In the genomic region with DNA sequence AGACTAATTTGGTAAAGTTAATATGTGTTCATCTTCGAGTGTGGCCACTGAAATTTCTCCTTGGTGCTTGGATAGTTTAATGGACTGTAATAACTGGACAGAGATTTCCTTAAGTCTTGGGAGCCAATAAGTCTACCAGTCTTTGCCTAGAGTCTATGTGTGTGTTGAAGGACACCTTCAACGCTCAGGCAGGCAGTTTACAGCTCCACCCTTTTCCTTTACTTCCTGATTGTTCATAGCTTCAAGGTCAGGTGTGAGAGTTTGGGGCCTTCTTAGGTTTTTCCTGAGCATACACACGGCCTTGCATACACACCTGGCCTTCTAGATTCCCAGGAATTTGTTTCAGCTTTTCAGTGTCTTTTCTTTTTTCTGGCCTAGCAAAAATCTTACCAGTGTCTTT, we compare ENCODE assay signal across 20 cellular contexts.
A peak's percentile ranks its signal among the peaks of the same experiment; 100 is the strongest.
DNase-seq lines count a peak whose midpoint lies in the region; ATAC-seq, FAIRE-seq and TF ChIP-seq lines count a peak whose summit lies in the region.
"Had no signal": no experiment of that assay in that cellular context is flagged by ENCODE, and none has a peak within 500 bp of the region (broad histone marks: within the 10 kb centered on the region; RNA-seq: fewer than 3 reads in every experiment).

No MANE protein-coding gene starts in this region.

- no peak for DNase-seq in astrocyte (ENCODE audit: low read depth)
- peak; percentile 16 for DNase-seq in hepatocyte (ENCODE audit: low spot score)
- DNase-seq in mucosa of descending colon, result peak in 1 of 3 donors; percentile 4
- no peak for DNase-seq in neuronal stem cell (ENCODE audit: low spot score)
- no peak for DNase-seq in KBM-7
- DNase-seq: AML-193; Caco-2; Calu3; CD4-positive, alpha-beta T cell; CD8-positive, alpha-beta T cell; DMS79 treated with DMSO at 0.1 percent for 48 hours; GF-D8 had no signal

- ATAC-seq in mucosa of descending colon, result peak; percentile 79
- ATAC-seq: A549; CD8-positive, alpha-beta T cell had no signal

- H3K27me3 ChIP-seq in astrocyte (ENCODE audit: insufficient read depth, low read length) (no peaks in the 10 kb centered on the region), hepatocyte (no peaks in the 10 kb centered on the region), neuronal stem cell (ENCODE audit: control insufficient read depth in 3 of 3, insufficient read depth in 3 of 3, low read depth in 1 of 3, low read length in 3 of 3) (no peaks in the 10 kb centered on the region)

- intact Hi-C loops in mucosa of descending colon (cut with DNase I, micrococcal nuclease), result no loop called here

- H3K4me2 ChIP-seq in astrocyte (ENCODE audit: low read length), result no peak overlapping the region
- no peak overlapping the region for H3K4me2 ChIP-seq in hepatocyte
- no peak overlapping the region for H3K4me2 ChIP-seq in neuronal stem cell (ENCODE audit: insufficient read depth, low read length, poor library complexity, severe bottlenecking)
- H3K4me2 ChIP-seq: A549; BLaER1 treated with 17β-estradiol and CSF1 and Interleukin-3, amounts not matched to agents 10 nM and 100 nM had no signal

- H3K4me1 ChIP-seq in astrocyte (ENCODE audit: insufficient read depth, low read length) (no peaks in the 10 kb centered on the region), hepatocyte (ENCODE audit: insufficient read depth) (no peaks in the 10 kb centered on the region), mucosa of descending colon (ENCODE audit: low read depth) (no peaks in the 10 kb centered on the region), neuronal stem cell (ENCODE audit: control insufficient read depth in 2 of 2, insufficient read depth in 1 of 2, low read depth in 1 of 2, low read length in 2 of 2) (no peaks in the 10 kb centered on the region)
- H3K4me1 ChIP-seq: A549; BLaER1 treated with 17β-estradiol and CSF1 and Interleukin-3, amounts not matched to agents 10 nM and 100 nM; Caco-2 had no signal

- TF ChIP-seq CTCF in astrocyte (IDR thresholded peaks at IDR 0.05; ENCODE audit: insufficient read depth, low read depth, low read length) (no peak), hepatocyte (IDR thresholded peaks at IDR 0.05; ENCODE audit: poor library complexity) (no peak), mucosa of descending colon (IDR thresholded peaks at IDR 0.05) (no peak)

- no peaks in the 10 kb centered on the region for H3K4me1 Mint-ChIP-seq in astrocyte (ENCODE audit: low read depth, unreplicated experiment)
- H3K4me1 Mint-ChIP-seq: B cell had no signal

- no peak overlapping the region for H3K9ac ChIP-seq in astrocyte (ENCODE audit: low read length)
- H3K9ac ChIP-seq in neuronal stem cell (ENCODE audit: low read depth, low read length, poor library complexity), result no peak overlapping the region
- H3K9ac ChIP-seq: BLaER1 treated with 17β-estradiol and CSF1 and Interleukin-3, amounts not matched to agents 10 nM and 100 nM had no signal

- no peaks in the 10 kb centered on the region for H3K79me1 ChIP-seq in neuronal stem cell (ENCODE audit: low read depth, low read length)

- H3K9me3 Mint-ChIP-seq in astrocyte (ENCODE audit: unreplicated experiment), result no peaks in the 10 kb centered on the region

- H2AK5ac ChIP-seq in neuronal stem cell (ENCODE audit: low read depth, low read length), result no peak overlapping the region

- H3K27ac ChIP-seq in astrocyte (ENCODE audit: low read depth, low read length), result no peak overlapping the region
- H3K27ac ChIP-seq in hepatocyte, result peak overlapping the region; percentile 59
- H3K27ac ChIP-seq in neuronal stem cell (replicated peaks; ENCODE audit: low read length), result no peak overlapping the region
- H3K27ac ChIP-seq: 22Rv1; A549; BLaER1 treated with 17β-estradiol and CSF1 and Interleukin-3, amounts not matched to agents 10 nM and 100 nM; C4-2B had no signal

- H3K14ac ChIP-seq in neuronal stem cell (ENCODE audit: low read length), result no peak overlapping the region

- H4K20me1 ChIP-seq in astrocyte (ENCODE audit: insufficient read depth, low read length), result no peaks in the 10 kb centered on the region
- no peaks in the 10 kb centered on the region for H4K20me1 ChIP-seq in hepatocyte (ENCODE audit: insufficient read depth, poor library complexity, severe bottlenecking)
- H4K20me1 ChIP-seq: BLaER1 treated with 17β-estradiol and CSF1 and Interleukin-3, amounts not matched to agents 10 nM and 100 nM had no signal

- no peak overlapping the region for H3K4ac ChIP-seq in neuronal stem cell (ENCODE audit: low read length)

- H3K27me3 Mint-ChIP-seq in astrocyte (ENCODE audit: low read depth, unreplicated experiment), result no peaks in the 10 kb centered on the region
- H3K27me3 Mint-ChIP-seq: B cell; CD4-positive, alpha-beta T cell had no signal

- in situ Hi-C loops in KBM-7 (cut with MboI; ENCODE audit: low pct_unique_long_range_greater_than_20kb, low sequenced_read_pairs), result no loop called here

- H3K4me3 ChIP-seq in astrocyte (ENCODE audit: insufficient read depth, low read depth, low read length) (no peak overlapping the region), hepatocyte (no peak overlapping the region), mucosa of descending colon (no peak overlapping the region), neuronal stem cell (ENCODE audit: low read length in 2 of 2) (no peak overlapping the region)
- H3K4me3 ChIP-seq: A549; BLaER1 treated with 17β-estradiol and CSF1 and Interleukin-3, amounts not matched to agents 10 nM and 100 nM had no signal

- no peak overlapping the region for H4K91ac ChIP-seq in neuronal stem cell (ENCODE audit: low read depth, low read length, poor library complexity)

- no peaks in the 10 kb centered on the region for H3K9me3 ChIP-seq in astrocyte (ENCODE audit: insufficient read depth, low read depth, low read length)
- H3K9me3 ChIP-seq in hepatocyte (ENCODE audit: low read depth), result peaks cover 4% of the 10 kb centered on the region
- no peaks in the 10 kb centered on the region for H3K9me3 ChIP-seq in mucosa of descending colon
- H3K9me3 ChIP-seq in neuronal stem cell (replicated peaks in 1 of 2; ENCODE audit: control insufficient read depth in 2 of 2, insufficient read depth in 1 of 2, low read depth in 1 of 2, low read length in 2 of 2), result no peaks in the 10 kb centered on the region
- H3K9me3 ChIP-seq: A549, Caco-2 had no signal

- no peaks in the 10 kb centered on the region for H3K36me3 Mint-ChIP-seq in astrocyte (ENCODE audit: low read depth, unreplicated experiment)
- H3K36me3 Mint-ChIP-seq: CD8-positive, alpha-beta T cell had no signal

- H3K18ac ChIP-seq in neuronal stem cell (ENCODE audit: low read length), result no peak overlapping the region

- H3K23ac ChIP-seq in neuronal stem cell (ENCODE audit: low read depth, low read length, poor library complexity), result no peak overlapping the region

- H2BK15ac ChIP-seq in neuronal stem cell (ENCODE audit: low read length), result no peak overlapping the region

- H2AFZ ChIP-seq in astrocyte (ENCODE audit: low read depth, low read length), result no peak overlapping the region
- H2AFZ ChIP-seq in hepatocyte, result no peak overlapping the region
- no peak overlapping the region for H2AFZ ChIP-seq in neuronal stem cell (ENCODE audit: low read length)

- H3K79me2 ChIP-seq in astrocyte (ENCODE audit: insufficient read depth, low read length) (no peaks in the 10 kb centered on the region), hepatocyte (no peaks in the 10 kb centered on the region)

- H2BK120ac ChIP-seq in neuronal stem cell (ENCODE audit: low read depth, low read length), result no peak overlapping the region

- no peak overlapping the region for H3K4me3 Mint-ChIP-seq in astrocyte (ENCODE audit: unreplicated experiment)
- H3K4me3 Mint-ChIP-seq: B cell; CD4-positive, alpha-beta T cell; CD8-positive, alpha-beta T cell had no signal

- no peak overlapping the region for H3K27ac Mint-ChIP-seq in astrocyte (ENCODE audit: unreplicated experiment)
- H3K27ac Mint-ChIP-seq: B cell; CD4-positive, alpha-beta T cell; CD8-positive, alpha-beta T cell had no signal

- FAIRE-seq in astrocyte (lab: Jason Lieb, UNC), result peak; percentile 64
- FAIRE-seq: A549, D721Med, G401.6, GM12891 had no signal

- no peaks in the 10 kb centered on the region for H3K36me3 ChIP-seq in astrocyte (ENCODE audit: insufficient read depth, low read length)
- no peaks in the 10 kb centered on the region for H3K36me3 ChIP-seq in hepatocyte (replicated peaks; ENCODE audit: insufficient read depth, low read depth)
- no peaks in the 10 kb centered on the region for H3K36me3 ChIP-seq in mucosa of descending colon (ENCODE audit: low read depth)
- no peaks in the 10 kb centered on the region for H3K36me3 ChIP-seq in neuronal stem cell (replicated peaks in 1 of 2; ENCODE audit: control insufficient read depth in 2 of 2, insufficient read depth in 2 of 2, low read length in 2 of 2)
- H3K36me3 ChIP-seq: BLaER1 treated with 17β-estradiol and CSF1 and Interleukin-3, amounts not matched to agents 10 nM and 100 nM had no signal

- no peak overlapping the region for H2BK5ac ChIP-seq in neuronal stem cell (ENCODE audit: low read length)

- H4K8ac ChIP-seq in neuronal stem cell (ENCODE audit: low read depth, low read length), result no peak overlapping the region

- no peak overlapping the region for H2BK12ac ChIP-seq in neuronal stem cell (ENCODE audit: low read length)

- WGBS in hepatocyte (ENCODE audit: low lambda C conversion rate, missing lambda C conversion rate), result 56% methylated on average over 3 of the region's 3 CpGs
- WGBS in neuronal stem cell (ENCODE audit: extremely low coverage in 2 of 2, insufficient read length in 2 of 2, insufficient replicate concordance in 1 of 2), 2 donors, result no CpG with 5 or more reads among the region's 3 CpGs

- no peaks in the 10 kb centered on the region for H3K9me2 ChIP-seq in hepatocyte (replicated peaks; ENCODE audit: insufficient read depth)
